ENCODE assay signal across 18 cellular contexts in the genomic region with DNA sequence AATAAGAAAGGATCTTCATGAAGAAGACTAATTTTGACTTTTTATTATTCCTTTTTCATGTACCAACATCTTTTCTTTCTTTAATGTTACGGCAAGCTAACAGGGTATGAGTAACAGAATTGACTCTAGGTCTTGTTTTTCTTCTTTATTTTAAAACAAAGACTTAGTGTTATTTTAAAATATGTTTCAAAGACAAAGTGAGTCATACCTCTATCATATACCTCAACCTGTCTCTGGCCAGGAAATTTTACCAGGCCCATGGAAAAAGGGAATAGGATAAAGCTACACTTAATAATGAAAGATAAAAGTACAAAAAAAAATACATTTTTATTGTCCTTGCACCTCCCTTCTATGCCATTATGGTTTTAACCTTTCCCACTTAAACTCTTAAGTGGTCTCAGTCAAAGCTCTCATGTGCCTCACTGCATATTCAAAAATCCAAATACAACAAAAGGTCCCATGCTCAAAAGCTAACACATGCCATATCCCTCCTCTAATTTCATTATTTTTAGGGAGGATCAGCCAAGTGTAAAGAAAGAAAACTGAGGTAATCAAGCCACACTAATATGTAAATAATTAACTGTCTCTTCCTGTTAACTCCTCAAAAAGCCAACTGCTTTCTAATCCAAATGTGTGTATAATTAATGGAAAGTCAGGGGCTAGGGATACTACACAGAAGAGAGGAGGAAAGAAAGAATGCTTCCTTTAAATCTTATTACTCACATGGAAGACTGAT. TPM values are rescaled to one million over a fixed set of nuclear protein-coding genes. Genes with fewer than 3 reads are reported as not detected.
DNase-seq lines count a peak whose midpoint lies in the region; ATAC-seq and TF ChIP-seq lines count a peak whose summit lies in the region.
"Had no signal": no experiment of that assay in that cellular context is flagged by ENCODE, and none has a peak within 500 bp of the region (broad histone marks: within the 10 kb centered on the region; RNA-seq: fewer than 3 reads in every experiment).

No MANE protein-coding gene starts in this region.

- no peaks in the 10 kb centered on the region for H3K79me2 ChIP-seq in PC-3 (ENCODE audit: low read length)
- peaks cover 37% of the 10 kb centered on the region for H3K79me2 ChIP-seq in smooth muscle cell (ENCODE audit: low read depth)

- H3K27me3 ChIP-seq in cardiac muscle cell (no peaks in the 10 kb centered on the region), PC-3 (ENCODE audit: low read length) (no peaks in the 10 kb centered on the region), smooth muscle cell (ENCODE audit: low read depth) (no peaks in the 10 kb centered on the region)
- H3K27me3 ChIP-seq: esophagus muscularis mucosa, MG63 had no signal

- H3K4me1 ChIP-seq in cardiac muscle cell (ENCODE audit: low read depth) (no peaks in the 10 kb centered on the region), PC-3 (ENCODE audit: insufficient read depth, low read length) (peaks cover 12% of the 10 kb centered on the region), smooth muscle cell (ENCODE audit: low read depth) (peaks cover 19% of the 10 kb centered on the region)

- TF ChIP-seq CTCF in cardiac muscle cell (IDR thresholded peaks at IDR 0.05; ENCODE audit: low read depth, low read length) (no peak), PC-3 (conservative IDR thresholded peaks at IDR 0.05; ENCODE audit: low read depth, low read length) (no peak), glutamatergic neuron (IDR thresholded peaks at IDR 0.05; ENCODE audit: partially characterized antibody, unreplicated experiment) (no peak), smooth muscle cell (IDR thresholded peaks at IDR 0.05; ENCODE audit: borderline replicate concordance, insufficient read depth, poor library complexity, severe bottlenecking) (no peak)

- DNase-seq in cardiac muscle cell (ENCODE audit: low read depth in 1 of 2, low spot score in 1 of 2) (no peak), left cardiac atrium (no peak), PC-3 (peak; percentile 70), glutamatergic neuron (no peak), smooth muscle cell (lab: John Stamatoyannopoulos, UW; ENCODE audit: unreplicated experiment) (no peak), NCI-H1436 (lab: John Stamatoyannopoulos, UW) (no peak), SW 1271 (lab: John Stamatoyannopoulos, UW) (no peak)
- DNase-seq: activated CD4-positive, alpha-beta T cell treated with anti-CD3 and anti-CD28 coated beads, Interleukin-2, amount 50 U/mL, for 4 hours; central memory CD4-positive, alpha-beta T cell; GOT3; MG63; NCI-H510A; right cardiac atrium; stimulated activated CD4-positive, alpha-beta T cell treated with anti-CD3 and anti-CD28 coated beads, Interleukin-4, amount 100 ng/mL, for 24 hours; stimulated activated naive CD4-positive, alpha-beta T cell had no signal

- 73% methylated on average over 1 of the region's 1 CpG for WGBS in smooth muscle cell (ENCODE audit: low lambda C conversion rate)

- H3K9ac ChIP-seq in PC-3 (ENCODE audit: low read length) (peak overlapping the region; percentile 20; the same call in 1 of the 2 replicates), smooth muscle cell (ENCODE audit: low read depth) (no peak overlapping the region)

- no peak for ATAC-seq in left cardiac atrium
- ATAC-seq in PC-3, result peak; percentile 80
- no peak for ATAC-seq in HG02623 (IDR thresholded peaks at IDR 0.05; ENCODE audit: unreplicated experiment)
- ATAC-seq: right cardiac atrium had no signal

- H3K27ac Mint-ChIP-seq in glutamatergic neuron (ENCODE audit: unreplicated experiment), result peak overlapping the region; percentile 77
- H3K27ac Mint-ChIP-seq: T-helper 1 cell treated with Interleukin-12 subunit alpha and Interleukin-12 subunit beta and Interleukin-4 antibody, amounts not matched to agents 30 μg/mL and 1 μg/mL, for 36 hours had no signal

- H2AFZ ChIP-seq in PC-3 (ENCODE audit: low read length) (no peak overlapping the region), smooth muscle cell (ENCODE audit: low read depth) (no peak overlapping the region)

- no peaks in the 10 kb centered on the region for H3F3A ChIP-seq in PC-3 (ENCODE audit: low read length, unreplicated experiment)
- no peaks in the 10 kb centered on the region for H3F3A ChIP-seq in smooth muscle cell (ENCODE audit: low read depth)

- H3K4me3 ChIP-seq in cardiac muscle cell, result no peak overlapping the region
- no peak overlapping the region for H3K4me3 ChIP-seq in PC-3 (ENCODE audit: low read length)
- no peak overlapping the region for H3K4me3 ChIP-seq in smooth muscle cell
- H3K4me3 ChIP-seq: esophagus muscularis mucosa, MG63 had no signal

- H3K4me2 ChIP-seq in PC-3 (ENCODE audit: low read length), result peak overlapping the region; percentile 62
- H3K4me2 ChIP-seq in smooth muscle cell, result no peak overlapping the region

- H4K20me1 ChIP-seq in PC-3 (ENCODE audit: low read length) (no peaks in the 10 kb centered on the region), smooth muscle cell (ENCODE audit: low read depth) (peaks cover 18% of the 10 kb centered on the region)

- H3K4me3 Mint-ChIP-seq in glutamatergic neuron (ENCODE audit: unreplicated experiment), result no peak overlapping the region
- H3K4me3 Mint-ChIP-seq: T-helper 1 cell treated with Interleukin-12 subunit alpha and Interleukin-12 subunit beta and Interleukin-4 antibody, amounts not matched to agents 30 μg/mL and 1 μg/mL, for 36 hours had no signal

- H3K9me3 Mint-ChIP-seq in glutamatergic neuron (ENCODE audit: unreplicated experiment), result no peaks in the 10 kb centered on the region
- H3K9me3 Mint-ChIP-seq: T-helper 1 cell treated with Interleukin-12 subunit alpha and Interleukin-12 subunit beta and Interleukin-4 antibody, amounts not matched to agents 30 μg/mL and 1 μg/mL, for 36 hours had no signal

- H3K9me3 ChIP-seq in cardiac muscle cell (ENCODE audit: low read depth) (no peaks in the 10 kb centered on the region), PC-3 (ENCODE audit: low read length) (no peaks in the 10 kb centered on the region), smooth muscle cell (replicated peaks; ENCODE audit: low read depth) (peaks cover 3% of the 10 kb centered on the region)
- H3K9me3 ChIP-seq: esophagus muscularis mucosa had no signal

- H3K9me2 ChIP-seq in PC-3 (replicated peaks; ENCODE audit: low read length), result no peaks in the 10 kb centered on the region

- H3K36me3 ChIP-seq in cardiac muscle cell (peaks cover 6% of the 10 kb centered on the region), PC-3 (ENCODE audit: low read depth, low read length) (peaks cover 11% of the 10 kb centered on the region; the same call in 1 of the 2 replicates), smooth muscle cell (ENCODE audit: low read depth) (peaks cover 7% of the 10 kb centered on the region)

- CTCF ChIA-PET in PC-3 (lab: Charles Lee), result no interaction called here

- POLR2A ChIA-PET in PC-3 (lab: Charles Lee; ENCODE audit: unreplicated experiment), result no interaction called here

- intact Hi-C loops in left cardiac atrium (cut with DNase I) (no loop called here), PC-3 (cut with micrococcal nuclease) (no loop called here)

- H3K4me1 Mint-ChIP-seq in glutamatergic neuron (ENCODE audit: low read depth, unreplicated experiment), result peaks cover 6% of the 10 kb centered on the region

- no TSS peak for BruUV-seq in PC-3 (replicated peaks; lab: Mats Ljungman, UMichigan)

- no peaks in the 10 kb centered on the region for H3K36me3 Mint-ChIP-seq in glutamatergic neuron (ENCODE audit: unreplicated experiment)

- H3K27ac ChIP-seq in cardiac muscle cell (peak overlapping the region; percentile 1), PC-3 (ENCODE audit: low read length) (peak overlapping the region; percentile 90), smooth muscle cell (ENCODE audit: low read depth) (peak overlapping the region; percentile 63)
- H3K27ac ChIP-seq: esophagus muscularis mucosa had no signal

- no peaks in the 10 kb centered on the region for H3K27me3 Mint-ChIP-seq in glutamatergic neuron (ENCODE audit: unreplicated experiment)

RNA-seq across cellular contexts. Expression of gene ZNF148, which starts 57.2 kb away (rescaled TPM):
- total RNA-seq in cardiac muscle cell (20.0 and 29.4 TPM in 2 replicates), left cardiac atrium (10 to 100 TPM; 42.3 to 42.6 TPM), PC-3 (2014; rRNA removed) (18.1 and 23.3 TPM in 2 replicates), glutamatergic neuron (ENCODE audit: unreplicated experiment) (31.6 TPM), smooth muscle cell (27.7 and 29.4 TPM in 2 replicates)
- polyA plus RNA-seq in cardiac muscle cell (26.1 and 40.4 TPM in 2 replicates), smooth muscle cell (23.6 and 26.0 TPM in 2 replicates)

Comparison
In these comparisons a context has a peak if more than half of its experiments do, and no peak if none do; other contexts are left out.
1. H3K27ac ChIP-seq: peak in every context shown above with its lines; median percentile 90 in PC-3; 63 in smooth muscle cell; 1 in cardiac muscle cell.